1 cellular context compared by ENCODE assay signal in the genomic region with DNA sequence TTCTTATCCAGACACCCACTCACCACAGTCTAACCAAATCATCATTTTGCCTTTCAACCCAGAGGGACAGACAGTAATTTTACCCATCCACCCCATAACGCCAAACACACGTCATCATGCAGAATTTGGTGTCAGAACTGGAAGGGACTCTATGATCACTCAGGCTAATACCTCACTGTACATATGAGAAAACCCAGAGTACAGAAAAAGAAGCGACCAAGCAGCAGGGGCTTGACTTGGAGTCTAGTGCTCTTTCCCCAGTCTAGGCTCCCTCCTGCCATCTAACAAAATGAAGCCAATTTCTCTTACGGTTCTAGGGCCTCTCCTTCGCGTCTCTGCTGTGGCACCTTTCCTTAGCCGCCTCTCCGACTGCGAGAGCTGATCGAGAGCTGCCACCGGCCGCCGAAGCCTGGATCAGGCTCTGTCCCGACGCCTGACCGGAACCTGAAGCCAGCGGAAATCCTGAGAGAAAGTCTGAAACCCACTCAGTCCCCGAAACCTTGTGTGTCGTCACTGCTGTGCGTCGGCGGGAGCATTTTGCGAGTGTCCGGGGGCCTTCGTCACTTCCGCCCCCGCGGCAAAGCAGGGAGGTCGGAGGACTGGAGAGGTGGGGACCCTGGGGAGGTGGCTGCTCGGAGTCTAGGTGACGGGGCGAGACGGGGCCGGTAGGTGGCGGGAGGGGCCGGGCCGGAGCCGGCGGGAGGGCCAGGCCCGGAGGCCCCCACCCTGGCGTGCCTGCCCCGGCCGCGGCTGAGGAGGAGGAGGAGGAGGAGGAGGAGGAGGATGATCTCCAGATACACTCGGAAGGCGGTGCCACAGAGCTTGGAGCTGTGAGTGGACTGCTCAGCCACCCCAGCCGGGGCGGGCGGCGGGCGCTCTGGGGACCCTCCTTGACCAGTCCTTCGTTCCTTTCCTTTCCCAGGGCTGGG.
TF ChIP-seq lines count a peak whose summit lies in the region.

A gene (minus strand): TSS at position 452 of the 929 bp plus-strand sequence. CDS start 4,071 bp downstream, outside the sequence.
A gene (plus strand): TSS at position 563 of the 929 bp plus-strand sequence. CDS start 221 bp downstream, at position 784.

TF ChIP-seq in K562, 482 proteins besides CTCF, POLR2A, EP300 and RAD21 (continued from another document and continues in another):
- TF ChIP-seq TCF7L2 (IDR thresholded peaks at IDR 0.05; ENCODE audit: low read depth, low read length), result no peak
- no peak for TF ChIP-seq IRF2 (CRISPR knock-in tag; IDR thresholded peaks at IDR 0.05)
- no peak for TF ChIP-seq NCOA6 (IDR thresholded peaks at IDR 0.05)
- TF ChIP-seq CHD4 (IDR thresholded peaks at IDR 0.05; ENCODE audit: insufficient read depth, insufficient replicate concordance, low read depth, low read length, poor library complexity, severe bottlenecking), result no peak
- TF ChIP-seq KLF1 (tag; IDR thresholded peaks at IDR 0.05), result no peak
- peak; percentile 66 for TF ChIP-seq CHD1 (IDR thresholded peaks at IDR 0.05; ENCODE audit: low read length)
- TF ChIP-seq POLR3A (IDR thresholded peaks at IDR 0.05; ENCODE audit: borderline replicate concordance, extremely low read depth, insufficient read depth, insufficient read length), result no peak
- no peak for TF ChIP-seq ZNF445 (CRISPR knock-in tag; IDR thresholded peaks at IDR 0.05; ENCODE audit: low read depth)
- no peak for TF ChIP-seq NCOA4 (IDR thresholded peaks at IDR 0.05; ENCODE audit: partially characterized antibody)
- peak; percentile 63 for TF ChIP-seq SOX6 (IDR thresholded peaks at IDR 0.05)
- TF ChIP-seq ZNF57 (CRISPR knock-in tag; IDR thresholded peaks at IDR 0.05), result no peak
- TF ChIP-seq ZNF507 (tag; conservative IDR thresholded peaks at IDR 0.05), result no peak
- no peak for TF ChIP-seq SIRT6 (IDR thresholded peaks at IDR 0.05; ENCODE audit: low read depth, low read length)
- no peak for TF ChIP-seq ZBTB8A (IDR thresholded peaks at IDR 0.05; ENCODE audit: partially characterized antibody)
- TF ChIP-seq NFYB (IDR thresholded peaks at IDR 0.05; ENCODE audit: extremely low read depth, insufficient read length), result no peak
- peak; percentile 36; the same call in 1 of the 2 replicates for TF ChIP-seq ELF4 (CRISPR knock-in tag; IDR thresholded peaks at IDR 0.05)
- TF ChIP-seq MCM7 (IDR thresholded peaks at IDR 0.05), result no peak
- TF ChIP-seq ZC3H4 (CRISPR knock-in tag; IDR thresholded peaks at IDR 0.05; ENCODE audit: borderline replicate concordance), result no peak
- TF ChIP-seq, protein P1, sequence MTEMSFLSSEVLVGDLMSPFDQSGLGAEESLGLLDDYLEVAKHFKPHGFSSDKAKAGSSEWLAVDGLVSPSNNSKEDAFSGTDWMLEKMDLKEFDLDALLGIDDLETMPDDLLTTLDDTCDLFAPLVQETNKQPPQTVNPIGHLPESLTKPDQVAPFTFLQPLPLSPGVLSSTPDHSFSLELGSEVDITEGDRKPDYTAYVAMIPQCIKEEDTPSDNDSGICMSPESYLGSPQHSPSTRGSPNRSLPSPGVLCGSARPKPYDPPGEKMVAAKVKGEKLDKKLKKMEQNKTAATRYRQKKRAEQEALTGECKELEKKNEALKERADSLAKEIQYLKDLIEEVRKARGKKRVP (CRISPR knock-in tag; IDR thresholded peaks at IDR 0.05), result no peak
- peak; percentile 92 for TF ChIP-seq POLR2H (tag; IDR thresholded peaks at IDR 0.05; ENCODE audit: low read depth)
- TF ChIP-seq YY1 (IDR thresholded peaks at IDR 0.05; ENCODE audit: borderline replicate concordance in 1 of 3, control insufficient read depth in 1 of 3, extremely low read depth in 1 of 3, insufficient read depth in 3 of 3, insufficient read length in 1 of 3, insufficient replicate concordance in 2 of 3, low read depth in 1 of 3, low read length in 2 of 3), result peak in 2 of 3 experiments; percentile 36 to 43
- no peak for TF ChIP-seq RNF2 (IDR thresholded peaks at IDR 0.05)
- TF ChIP-seq HNRNPL (IDR thresholded peaks at IDR 0.05; ENCODE audit: low read depth, low read length), result no peak
- TF ChIP-seq, protein P2, sequence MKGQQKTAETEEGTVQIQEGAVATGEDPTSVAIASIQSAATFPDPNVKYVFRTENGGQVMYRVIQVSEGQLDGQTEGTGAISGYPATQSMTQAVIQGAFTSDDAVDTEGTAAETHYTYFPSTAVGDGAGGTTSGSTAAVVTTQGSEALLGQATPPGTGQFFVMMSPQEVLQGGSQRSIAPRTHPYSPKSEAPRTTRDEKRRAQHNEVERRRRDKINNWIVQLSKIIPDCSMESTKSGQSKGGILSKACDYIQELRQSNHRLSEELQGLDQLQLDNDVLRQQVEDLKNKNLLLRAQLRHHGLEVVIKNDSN (CRISPR knock-in tag; IDR thresholded peaks at IDR 0.05), result no peak
- TF ChIP-seq NFE2 (IDR thresholded peaks at IDR 0.05; ENCODE audit: low read depth), result no peak; the same call in 1 of the 2 replicates
- peak; percentile 100 for TF ChIP-seq GABPA (tag; conservative IDR thresholded peaks at IDR 0.05; ENCODE audit: low read depth)
- peak; percentile 47; the same call in 1 of the 2 replicates for TF ChIP-seq NFIC (IDR thresholded peaks at IDR 0.05)
- TF ChIP-seq U2AF2 (optimal IDR thresholded peaks at IDR 0.05; ENCODE audit: low read depth, low read length), result no peak
- TF ChIP-seq HLTF (IDR thresholded peaks at IDR 0.05), result no peak
- peak; percentile 7; the same call in 1 of the 2 replicates for TF ChIP-seq SNIP1 (IDR thresholded peaks at IDR 0.05; ENCODE audit: low read depth)
- TF ChIP-seq, protein P3, sequence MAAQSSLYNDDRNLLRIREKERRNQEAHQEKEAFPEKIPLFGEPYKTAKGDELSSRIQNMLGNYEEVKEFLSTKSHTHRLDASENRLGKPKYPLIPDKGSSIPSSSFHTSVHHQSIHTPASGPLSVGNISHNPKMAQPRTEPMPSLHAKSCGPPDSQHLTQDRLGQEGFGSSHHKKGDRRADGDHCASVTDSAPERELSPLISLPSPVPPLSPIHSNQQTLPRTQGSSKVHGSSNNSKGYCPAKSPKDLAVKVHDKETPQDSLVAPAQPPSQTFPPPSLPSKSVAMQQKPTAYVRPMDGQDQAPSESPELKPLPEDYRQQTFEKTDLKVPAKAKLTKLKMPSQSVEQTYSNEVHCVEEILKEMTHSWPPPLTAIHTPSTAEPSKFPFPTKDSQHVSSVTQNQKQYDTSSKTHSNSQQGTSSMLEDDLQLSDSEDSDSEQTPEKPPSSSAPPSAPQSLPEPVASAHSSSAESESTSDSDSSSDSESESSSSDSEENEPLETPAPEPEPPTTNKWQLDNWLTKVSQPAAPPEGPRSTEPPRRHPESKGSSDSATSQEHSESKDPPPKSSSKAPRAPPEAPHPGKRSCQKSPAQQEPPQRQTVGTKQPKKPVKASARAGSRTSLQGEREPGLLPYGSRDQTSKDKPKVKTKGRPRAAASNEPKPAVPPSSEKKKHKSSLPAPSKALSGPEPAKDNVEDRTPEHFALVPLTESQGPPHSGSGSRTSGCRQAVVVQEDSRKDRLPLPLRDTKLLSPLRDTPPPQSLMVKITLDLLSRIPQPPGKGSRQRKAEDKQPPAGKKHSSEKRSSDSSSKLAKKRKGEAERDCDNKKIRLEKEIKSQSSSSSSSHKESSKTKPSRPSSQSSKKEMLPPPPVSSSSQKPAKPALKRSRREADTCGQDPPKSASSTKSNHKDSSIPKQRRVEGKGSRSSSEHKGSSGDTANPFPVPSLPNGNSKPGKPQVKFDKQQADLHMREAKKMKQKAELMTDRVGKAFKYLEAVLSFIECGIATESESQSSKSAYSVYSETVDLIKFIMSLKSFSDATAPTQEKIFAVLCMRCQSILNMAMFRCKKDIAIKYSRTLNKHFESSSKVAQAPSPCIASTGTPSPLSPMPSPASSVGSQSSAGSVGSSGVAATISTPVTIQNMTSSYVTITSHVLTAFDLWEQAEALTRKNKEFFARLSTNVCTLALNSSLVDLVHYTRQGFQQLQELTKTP (IDR thresholded peaks at IDR 0.05; ENCODE audit: low read depth in 1 of 2, partially characterized antibody in 2 of 2), result peak; percentile 31 to 87
- no peak for TF ChIP-seq ARID1B (IDR thresholded peaks at IDR 0.05)
- TF ChIP-seq ZNF551 (CRISPR knock-in tag; IDR thresholded peaks at IDR 0.05), result no peak
- TF ChIP-seq PHF21A (IDR thresholded peaks at IDR 0.05; ENCODE audit: borderline replicate concordance, low read depth), result no peak
- TF ChIP-seq, protein P4, sequence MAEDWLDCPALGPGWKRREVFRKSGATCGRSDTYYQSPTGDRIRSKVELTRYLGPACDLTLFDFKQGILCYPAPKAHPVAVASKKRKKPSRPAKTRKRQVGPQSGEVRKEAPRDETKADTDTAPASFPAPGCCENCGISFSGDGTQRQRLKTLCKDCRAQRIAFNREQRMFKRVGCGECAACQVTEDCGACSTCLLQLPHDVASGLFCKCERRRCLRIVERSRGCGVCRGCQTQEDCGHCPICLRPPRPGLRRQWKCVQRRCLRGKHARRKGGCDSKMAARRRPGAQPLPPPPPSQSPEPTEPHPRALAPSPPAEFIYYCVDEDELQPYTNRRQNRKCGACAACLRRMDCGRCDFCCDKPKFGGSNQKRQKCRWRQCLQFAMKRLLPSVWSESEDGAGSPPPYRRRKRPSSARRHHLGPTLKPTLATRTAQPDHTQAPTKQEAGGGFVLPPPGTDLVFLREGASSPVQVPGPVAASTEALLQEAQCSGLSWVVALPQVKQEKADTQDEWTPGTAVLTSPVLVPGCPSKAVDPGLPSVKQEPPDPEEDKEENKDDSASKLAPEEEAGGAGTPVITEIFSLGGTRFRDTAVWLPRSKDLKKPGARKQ (CRISPR knock-in tag; IDR thresholded peaks at IDR 0.05), result no peak
- TF ChIP-seq PHF8 (IDR thresholded peaks at IDR 0.05; ENCODE audit: borderline replicate concordance, low read length), result peak; percentile 99
- TF ChIP-seq, protein P5, sequence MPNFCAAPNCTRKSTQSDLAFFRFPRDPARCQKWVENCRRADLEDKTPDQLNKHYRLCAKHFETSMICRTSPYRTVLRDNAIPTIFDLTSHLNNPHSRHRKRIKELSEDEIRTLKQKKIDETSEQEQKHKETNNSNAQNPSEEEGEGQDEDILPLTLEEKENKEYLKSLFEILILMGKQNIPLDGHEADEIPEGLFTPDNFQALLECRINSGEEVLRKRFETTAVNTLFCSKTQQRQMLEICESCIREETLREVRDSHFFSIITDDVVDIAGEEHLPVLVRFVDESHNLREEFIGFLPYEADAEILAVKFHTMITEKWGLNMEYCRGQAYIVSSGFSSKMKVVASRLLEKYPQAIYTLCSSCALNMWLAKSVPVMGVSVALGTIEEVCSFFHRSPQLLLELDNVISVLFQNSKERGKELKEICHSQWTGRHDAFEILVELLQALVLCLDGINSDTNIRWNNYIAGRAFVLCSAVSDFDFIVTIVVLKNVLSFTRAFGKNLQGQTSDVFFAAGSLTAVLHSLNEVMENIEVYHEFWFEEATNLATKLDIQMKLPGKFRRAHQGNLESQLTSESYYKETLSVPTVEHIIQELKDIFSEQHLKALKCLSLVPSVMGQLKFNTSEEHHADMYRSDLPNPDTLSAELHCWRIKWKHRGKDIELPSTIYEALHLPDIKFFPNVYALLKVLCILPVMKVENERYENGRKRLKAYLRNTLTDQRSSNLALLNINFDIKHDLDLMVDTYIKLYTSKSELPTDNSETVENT (CRISPR knock-in tag; IDR thresholded peaks at IDR 0.05), result no peak
- TF ChIP-seq LEF1 (IDR thresholded peaks at IDR 0.05), result no peak
- TF ChIP-seq PTBP1 (IDR thresholded peaks at IDR 0.05; ENCODE audit: low read depth, low read length), result no peak
- TF ChIP-seq, protein P6, sequence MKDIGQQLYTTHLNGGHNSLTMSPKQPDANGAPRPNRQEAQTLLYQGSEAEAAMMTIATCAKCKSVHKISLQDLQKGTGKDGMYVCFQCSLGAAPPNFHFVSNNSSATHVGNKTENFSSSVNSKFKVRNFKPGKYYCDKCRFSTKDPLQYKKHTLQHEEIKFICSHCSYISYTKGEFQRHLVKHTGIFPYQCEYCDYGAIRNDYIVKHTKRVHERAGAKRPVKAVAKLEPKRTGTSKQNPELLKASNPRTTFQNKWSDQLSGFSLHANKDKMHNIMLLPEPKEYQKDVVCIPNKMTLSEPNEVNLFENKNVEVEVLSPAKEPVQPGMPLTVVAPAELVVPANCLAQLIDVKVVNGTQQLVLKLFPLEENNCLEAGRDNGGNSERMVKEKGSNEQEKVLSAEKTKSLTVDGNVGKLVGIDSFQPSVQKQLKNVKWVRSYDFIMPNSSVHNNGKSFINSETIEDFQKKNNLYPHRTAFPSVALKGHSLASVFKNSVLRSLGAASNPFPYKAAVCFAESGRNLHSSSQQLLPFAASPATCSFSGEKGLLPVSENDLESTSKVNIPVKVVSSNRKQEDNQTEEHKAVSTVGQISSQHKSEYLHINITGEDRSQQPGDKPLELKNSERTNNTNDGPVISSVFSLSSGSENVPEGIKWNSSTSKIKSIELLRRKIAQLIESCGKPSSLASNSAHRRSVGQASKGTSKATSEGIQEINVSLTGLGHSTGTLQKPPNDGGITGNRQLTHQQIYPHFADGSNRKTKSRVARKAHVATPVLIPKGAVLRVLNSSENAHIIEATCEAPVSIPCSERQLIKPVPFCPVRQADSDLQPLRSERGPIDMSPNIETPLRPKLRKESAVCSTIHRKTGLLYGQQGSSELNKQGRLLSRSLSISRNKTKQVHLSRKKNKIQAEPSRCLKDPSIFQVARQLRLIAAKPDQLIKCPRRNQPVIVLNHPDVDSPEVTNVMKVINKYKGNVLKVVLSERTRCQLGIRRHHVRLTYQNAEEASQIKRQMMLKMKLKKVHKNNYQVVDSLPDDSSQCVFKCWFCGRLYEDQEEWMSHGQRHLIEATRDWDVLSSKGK (CRISPR knock-in tag; IDR thresholded peaks at IDR 0.05), result no peak
- TF ChIP-seq, protein P7, sequence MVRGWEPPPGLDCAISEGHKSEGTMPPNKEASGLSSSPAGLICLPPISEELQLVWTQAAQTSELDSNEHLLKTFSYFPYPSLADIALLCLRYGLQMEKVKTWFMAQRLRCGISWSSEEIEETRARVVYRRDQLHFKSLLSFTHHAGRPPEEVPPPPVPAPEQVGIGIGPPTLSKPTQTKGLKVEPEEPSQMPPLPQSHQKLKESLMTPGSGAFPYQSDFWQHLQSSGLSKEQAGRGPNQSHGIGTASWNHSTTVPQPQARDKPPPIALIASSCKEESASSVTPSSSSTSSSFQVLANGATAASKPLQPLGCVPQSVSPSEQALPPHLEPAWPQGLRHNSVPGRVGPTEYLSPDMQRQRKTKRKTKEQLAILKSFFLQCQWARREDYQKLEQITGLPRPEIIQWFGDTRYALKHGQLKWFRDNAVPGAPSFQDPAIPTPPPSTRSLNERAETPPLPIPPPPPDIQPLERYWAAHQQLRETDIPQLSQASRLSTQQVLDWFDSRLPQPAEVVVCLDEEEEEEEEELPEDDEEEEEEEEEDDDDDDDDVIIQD (CRISPR knock-in tag; IDR thresholded peaks at IDR 0.05), result no peak
- no peak for TF ChIP-seq TGIF2 (CRISPR knock-in tag; IDR thresholded peaks at IDR 0.05)
- peak; percentile 93 for TF ChIP-seq LCOR (CRISPR knock-in tag; IDR thresholded peaks at IDR 0.05)
- peak; percentile 87 for TF ChIP-seq FIP1L1 (IDR thresholded peaks at IDR 0.05; ENCODE audit: low read depth, low read length, poor library complexity, severe bottlenecking)
- no peak for TF ChIP-seq RBM34 (IDR thresholded peaks at IDR 0.05; ENCODE audit: borderline replicate concordance, insufficient read depth, low read length)
- TF ChIP-seq SIX5 (IDR thresholded peaks at IDR 0.05; ENCODE audit: borderline replicate concordance in 1 of 2, insufficient read depth in 1 of 2, low read depth in 1 of 2, low read length in 2 of 2), result peak; percentile 60 to 66; a peak in 3 of 4 replicates
- TF ChIP-seq CREB1 (IDR thresholded peaks at IDR 0.05), result peak; percentile 100
- TF ChIP-seq CREB1 (CRISPR knock-in tag; IDR thresholded peaks at IDR 0.05), result peak; percentile 100
- TF ChIP-seq BCL6 (CRISPR knock-in tag; IDR thresholded peaks at IDR 0.05), result no peak
- TF ChIP-seq, protein P8, sequence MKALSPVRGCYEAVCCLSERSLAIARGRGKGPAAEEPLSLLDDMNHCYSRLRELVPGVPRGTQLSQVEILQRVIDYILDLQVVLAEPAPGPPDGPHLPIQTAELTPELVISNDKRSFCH (CRISPR knock-in tag; IDR thresholded peaks at IDR 0.05), result no peak
- TF ChIP-seq, protein P8 (tag; IDR thresholded peaks at IDR 0.05), result no peak; the same call in 1 of the 2 replicates
